In genomic region chr12:6872073-6873048, GRCh38 we compare ENCODE assay signal across 1 cellular context.
A peak's percentile ranks its signal among the peaks of the same experiment; 100 is the strongest.
TF ChIP-seq lines count a peak whose summit lies in the region.

No MANE protein-coding gene starts in this region.

TF ChIP-seq in SK-N-SH, 30 proteins besides CTCF, POLR2A, EP300 and RAD21 (continued from another document):
- TF ChIP-seq SIN3A (IDR thresholded peaks at IDR 0.05; ENCODE audit: borderline replicate concordance, low read depth, low read length) = 0 out of 2 replicates have a peak, but pooled peaks have one; percentile 71
- TF ChIP-seq CHD2 (IDR thresholded peaks at IDR 0.05; ENCODE audit: low read length, partially characterized antibody) = no peak
- no peak; the same call in 1 of the 2 replicates for TF ChIP-seq POLR2AphosphoS5 (IDR thresholded peaks at IDR 0.05; ENCODE audit: low read depth, low read length)
- TF ChIP-seq IRF3 (IDR thresholded peaks at IDR 0.05; ENCODE audit: low read depth, low read length) = no peak
- no peak for TF ChIP-seq GABPA (IDR thresholded peaks at IDR 0.05; ENCODE audit: low read depth)
- TF ChIP-seq TCF12 (IDR thresholded peaks at IDR 0.05) = no peak
